35 cellular contexts compared by ENCODE assay signal in genomic region chr4:172791841-172792240, GRCh38.
"Had no signal": no experiment of that assay in that cellular context is flagged by ENCODE, and none has a peak within 500 bp of the region (broad histone marks: within the 10 kb centered on the region; RNA-seq: fewer than 3 reads in every experiment).

No MANE protein-coding gene starts in this region.

- H3K27me3 ChIP-seq: MG63 had no signal

- H3K4me2 ChIP-seq: KMS-11 had no signal

- H3K27ac ChIP-seq: KMS-11 had no signal

- H3K4me3 ChIP-seq: MG63 had no signal

- H3K9ac ChIP-seq: KMS-11 had no signal

- H3K9me3 ChIP-seq: MG63 had no signal

- DNase-seq: Karpas-422, Kasumi-1, KG1, MG63, MM.1S, MV-4-11, NCI-H1048, NCI-H1092, NCI-H1092 treated with DMSO at 0.1 percent for 48 hours, NCI-H1105, NCI-H1105 treated with DMSO at 0.1 percent for 48 hours, NCI-H1417, NCI-H1417 treated with DMSO at 0.1 percent for 48 hours, NCI-H1436, NCI-H1436 treated with DMSO at 0.1 percent for 48 hours, NCI-H146, NCI-H1694, NCI-H1694 treated with DMSO at 0.1 percent for 48 hours, NCI-H187, NCI-H187 treated with DMSO at 0.1 percent for 48 hours, NCI-H1930, NCI-H2029, NCI-H2029 treated with DMSO at 0.1 percent for 48 hours, NCI-H2081, NCI-H2081 treated with DMSO at 0.1 percent for 48 hours, NCI-H2107, NCI-H2171, NCI-H2171 treated with DMSO at 0.1 percent for 48 hours, NCI-H2227 treated with DMSO at 0.1 percent for 48 hours, NCI-H226, NCI-H345, NCI-H446, NCI-H446 treated with DMSO at 0.1 percent for 48 hours, NCI-H510A had no signal

- H3K36me3 ChIP-seq: MG63 had no signal
